ENCODE assay signal across 28 cellular contexts in genomic region chr1:9920606-9921005, GRCh38.
"Had no signal": no experiment of that assay in that cellular context is flagged by ENCODE, and none has a peak within 500 bp of the region (broad histone marks: within the 10 kb centered on the region; RNA-seq: fewer than 3 reads in every experiment).

No MANE protein-coding gene starts in this region.

- H3K9me3 ChIP-seq: left lung, lower lobe of right lung, psoas muscle, right lobe of liver, stomach, testis, tibial artery, upper lobe of right lung had no signal

- H3K4me1 Mint-ChIP-seq: mesothelial cell of epicardium; natural killer cell; stimulated activated naive B cell treated with anti-CD40 and anti-IgM and Interleukin-4, amounts not matched to agents 10 μg/mL and 1 μg/mL and 100 μg/mL, for 72 hours had no signal

- H3K36me3 ChIP-seq: left lung, lower lobe of right lung, right lobe of liver, tibial artery, upper lobe of right lung had no signal

- H3K36me3 Mint-ChIP-seq: naive B cell; natural killer cell; stimulated activated naive B cell treated with anti-CD40 and anti-IgM and Interleukin-4, amounts not matched to agents 10 μg/mL and 1 μg/mL and 100 μg/mL, for 72 hours had no signal

- H3K9me3 Mint-ChIP-seq: mesothelial cell of epicardium; naive B cell; natural killer cell; stimulated activated naive B cell treated with anti-CD40 and anti-IgM and Interleukin-4, amounts not matched to agents 10 μg/mL and 1 μg/mL and 100 μg/mL, for 72 hours had no signal

- H2AFZ ChIP-seq: parathyroid adenoma had no signal

- H3K4me3 ChIP-seq: left lung, lower lobe of right lung, psoas muscle, right lobe of liver, stomach, testis, tibial artery, upper lobe of right lung had no signal

- DNase-seq: head of caudate nucleus; hippocampal formation; kidney glomerular epithelial cell; left cardiac atrium; left lung; lower lobe of right lung; mammary epithelial cell; mesenchymal stem cell; naive B cell; natural killer cell; nucleus accumbens; psoas muscle; right lobe of liver; stimulated activated CD4-positive, alpha-beta T cell treated with anti-CD3 and anti-CD28 coated beads, Interleukin-12 subunit alpha, Interleukin-12 subunit beta, amount 100 ng/mL, for 4 hours; stimulated activated CD4-positive, alpha-beta T cell treated with anti-CD3 and anti-CD28 coated beads, Interleukin-15, amount 100 ng/mL, for 24 hours; stimulated activated CD4-positive, alpha-beta T cell treated with anti-CD3 and anti-CD28 coated beads, Interleukin-2, amount 100 ng/mL, for 24 hours; stimulated activated CD4-positive, alpha-beta T cell treated with anti-CD3 and anti-CD28 coated beads, Interleukin-4, amount 100 ng/mL, for 1 hour; stimulated activated naive B cell treated with anti-CD40 and anti-IgM and Interleukin-4, amounts not matched to agents 10 μg/mL and 1 μg/mL and 100 μg/mL, for 72 hours; stimulated activated naive CD8-positive, alpha-beta T cell treated with anti-CD3 and anti-CD28 coated beads, Interleukin-15, Interleukin-2, amounts not matched to agents 100 U/mL and 50 U/mL, for 24 hours; stomach; testis; tibial artery; trophoblast cell; upper lobe of right lung had no signal

- H3K4me3 Mint-ChIP-seq: mesothelial cell of epicardium; naive B cell; natural killer cell; stimulated activated naive B cell treated with anti-CD40 and anti-IgM and Interleukin-4, amounts not matched to agents 10 μg/mL and 1 μg/mL and 100 μg/mL, for 72 hours had no signal

- H3K27me3 Mint-ChIP-seq: naive B cell; stimulated activated naive B cell treated with anti-CD40 and anti-IgM and Interleukin-4, amounts not matched to agents 10 μg/mL and 1 μg/mL and 100 μg/mL, for 72 hours had no signal

- H3K27ac Mint-ChIP-seq: mesothelial cell of epicardium, natural killer cell had no signal

- FAIRE-seq: keratinocyte, urothelium cell line had no signal

- H3K27ac ChIP-seq: left lung, lower lobe of right lung, parathyroid adenoma, psoas muscle, right lobe of liver, stomach, testis, tibial artery, upper lobe of right lung had no signal

- H3K27me3 ChIP-seq: left lung, right lobe of liver, stomach, testis, tibial artery, upper lobe of right lung had no signal

- H3K9ac ChIP-seq: parathyroid adenoma had no signal

- H3K4me1 ChIP-seq: left lung, lower lobe of right lung, parathyroid adenoma, psoas muscle, right lobe of liver, stomach, testis, tibial artery, upper lobe of right lung had no signal

- H3K79me2 ChIP-seq: parathyroid adenoma had no signal

- ATAC-seq: left cardiac atrium; left lung; lower lobe of right lung; natural killer cell; psoas muscle; right lobe of liver; stimulated activated naive B cell treated with anti-CD40 and anti-IgM and Interleukin-4, amounts not matched to agents 10 μg/mL and 1 μg/mL and 100 μg/mL, for 72 hours; stimulated activated naive CD8-positive, alpha-beta T cell treated with anti-CD3 and anti-CD28 coated beads, Interleukin-15, Interleukin-2, amounts not matched to agents 100 U/mL and 50 U/mL, for 24 hours; upper lobe of right lung had no signal
